ENCODE assay signal across 1 cellular context in the genomic region with DNA sequence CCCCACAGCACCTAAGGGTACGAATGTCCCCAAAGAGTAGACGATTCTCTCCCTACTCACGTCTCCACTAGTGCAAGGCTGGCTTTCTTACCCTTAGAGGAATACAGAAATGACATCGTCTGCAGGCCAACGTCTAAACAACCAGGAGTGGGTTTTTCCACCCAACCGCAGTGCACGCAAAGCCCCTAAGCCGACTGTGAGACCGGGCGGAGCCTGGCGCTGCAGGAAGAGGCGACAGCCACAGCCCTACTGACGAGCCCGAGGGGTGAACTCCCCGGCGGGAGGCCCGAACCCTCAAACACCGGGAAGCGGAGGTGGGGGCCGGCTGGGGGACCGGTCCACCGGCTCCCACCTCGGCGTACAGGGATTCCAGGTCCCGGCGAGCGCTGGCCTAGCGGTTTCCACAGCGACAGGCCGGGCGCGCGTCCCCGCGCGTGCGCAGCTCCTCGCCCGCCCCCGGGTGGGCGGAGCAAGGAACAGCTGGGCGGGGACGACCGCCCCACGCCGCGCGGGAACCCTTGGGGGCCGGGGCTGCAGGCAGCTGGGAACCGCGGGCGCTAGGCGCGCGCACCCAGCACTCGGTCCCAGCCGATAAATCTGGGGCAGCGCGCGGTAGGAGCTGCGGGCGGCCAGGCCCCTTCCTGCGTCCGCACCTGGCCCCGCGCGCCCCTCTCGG.
TF ChIP-seq lines count a peak whose summit lies in the region.

A gene with protein sequence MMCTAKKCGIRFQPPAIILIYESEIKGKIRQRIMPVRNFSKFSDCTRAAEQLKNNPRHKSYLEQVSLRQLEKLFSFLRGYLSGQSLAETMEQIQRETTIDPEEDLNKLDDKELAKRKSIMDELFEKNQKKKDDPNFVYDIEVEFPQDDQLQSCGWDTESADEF (minus strand): TSS at position 413 of the 676 bp plus-strand sequence. CDS start 3,593 bp downstream, outside the sequence.
A gene (plus strand): TSS at position 540 of the 676 bp plus-strand sequence.

TF ChIP-seq in K562, 482 proteins besides CTCF, POLR2A, EP300 and RAD21 (continued from another document):
- no peak for TF ChIP-seq MED1 (CRISPR knock-in tag; IDR thresholded peaks at IDR 0.05; ENCODE audit: borderline replicate concordance)
- TF ChIP-seq BACH1 (tag; IDR thresholded peaks at IDR 0.05) = no peak
- no peak for TF ChIP-seq HOXB6 (CRISPR knock-in tag; IDR thresholded peaks at IDR 0.05; ENCODE audit: borderline replicate concordance)
- no peak for TF ChIP-seq MCM2 (IDR thresholded peaks at IDR 0.05; ENCODE audit: low read depth)
- no peak for TF ChIP-seq HLTF (IDR thresholded peaks at IDR 0.05)
- no peak for TF ChIP-seq ZNF717 (CRISPR knock-in tag; IDR thresholded peaks at IDR 0.05)
- TF ChIP-seq, protein P1, sequence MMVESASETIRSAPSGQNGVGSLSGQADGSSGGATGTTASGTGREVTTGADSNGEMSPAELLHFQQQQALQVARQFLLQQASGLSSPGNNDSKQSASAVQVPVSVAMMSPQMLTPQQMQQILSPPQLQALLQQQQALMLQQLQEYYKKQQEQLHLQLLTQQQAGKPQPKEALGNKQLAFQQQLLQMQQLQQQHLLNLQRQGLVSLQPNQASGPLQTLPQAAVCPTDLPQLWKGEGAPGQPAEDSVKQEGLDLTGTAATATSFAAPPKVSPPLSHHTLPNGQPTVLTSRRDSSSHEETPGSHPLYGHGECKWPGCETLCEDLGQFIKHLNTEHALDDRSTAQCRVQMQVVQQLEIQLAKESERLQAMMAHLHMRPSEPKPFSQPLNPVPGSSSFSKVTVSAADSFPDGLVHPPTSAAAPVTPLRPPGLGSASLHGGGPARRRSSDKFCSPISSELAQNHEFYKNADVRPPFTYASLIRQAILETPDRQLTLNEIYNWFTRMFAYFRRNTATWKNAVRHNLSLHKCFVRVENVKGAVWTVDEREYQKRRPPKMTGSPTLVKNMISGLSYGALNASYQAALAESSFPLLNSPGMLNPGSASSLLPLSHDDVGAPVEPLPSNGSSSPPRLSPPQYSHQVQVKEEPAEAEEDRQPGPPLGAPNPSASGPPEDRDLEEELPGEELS (CRISPR knock-in tag; IDR thresholded peaks at IDR 0.05; ENCODE audit: borderline replicate concordance) = no peak
- TF ChIP-seq, protein P2, sequence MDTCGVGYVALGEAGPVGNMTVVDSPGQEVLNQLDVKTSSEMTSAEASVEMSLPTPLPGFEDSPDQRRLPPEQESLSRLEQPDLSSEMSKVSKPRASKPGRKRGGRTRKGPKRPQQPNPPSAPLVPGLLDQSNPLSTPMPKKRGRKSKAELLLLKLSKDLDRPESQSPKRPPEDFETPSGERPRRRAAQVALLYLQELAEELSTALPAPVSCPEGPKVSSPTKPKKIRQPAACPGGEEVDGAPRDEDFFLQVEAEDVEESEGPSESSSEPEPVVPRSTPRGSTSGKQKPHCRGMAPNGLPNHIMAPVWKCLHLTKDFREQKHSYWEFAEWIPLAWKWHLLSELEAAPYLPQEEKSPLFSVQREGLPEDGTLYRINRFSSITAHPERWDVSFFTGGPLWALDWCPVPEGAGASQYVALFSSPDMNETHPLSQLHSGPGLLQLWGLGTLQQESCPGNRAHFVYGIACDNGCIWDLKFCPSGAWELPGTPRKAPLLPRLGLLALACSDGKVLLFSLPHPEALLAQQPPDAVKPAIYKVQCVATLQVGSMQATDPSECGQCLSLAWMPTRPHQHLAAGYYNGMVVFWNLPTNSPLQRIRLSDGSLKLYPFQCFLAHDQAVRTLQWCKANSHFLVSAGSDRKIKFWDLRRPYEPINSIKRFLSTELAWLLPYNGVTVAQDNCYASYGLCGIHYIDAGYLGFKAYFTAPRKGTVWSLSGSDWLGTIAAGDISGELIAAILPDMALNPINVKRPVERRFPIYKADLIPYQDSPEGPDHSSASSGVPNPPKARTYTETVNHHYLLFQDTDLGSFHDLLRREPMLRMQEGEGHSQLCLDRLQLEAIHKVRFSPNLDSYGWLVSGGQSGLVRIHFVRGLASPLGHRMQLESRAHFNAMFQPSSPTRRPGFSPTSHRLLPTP (IDR thresholded peaks at IDR 0.05; ENCODE audit: borderline replicate concordance, extremely low read depth, insufficient read length) = no peak
- TF ChIP-seq, protein P3, sequence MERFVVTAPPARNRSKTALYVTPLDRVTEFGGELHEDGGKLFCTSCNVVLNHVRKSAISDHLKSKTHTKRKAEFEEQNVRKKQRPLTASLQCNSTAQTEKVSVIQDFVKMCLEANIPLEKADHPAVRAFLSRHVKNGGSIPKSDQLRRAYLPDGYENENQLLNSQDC (CRISPR knock-in tag; IDR thresholded peaks at IDR 0.05) = no peak
- TF ChIP-seq, protein P4, sequence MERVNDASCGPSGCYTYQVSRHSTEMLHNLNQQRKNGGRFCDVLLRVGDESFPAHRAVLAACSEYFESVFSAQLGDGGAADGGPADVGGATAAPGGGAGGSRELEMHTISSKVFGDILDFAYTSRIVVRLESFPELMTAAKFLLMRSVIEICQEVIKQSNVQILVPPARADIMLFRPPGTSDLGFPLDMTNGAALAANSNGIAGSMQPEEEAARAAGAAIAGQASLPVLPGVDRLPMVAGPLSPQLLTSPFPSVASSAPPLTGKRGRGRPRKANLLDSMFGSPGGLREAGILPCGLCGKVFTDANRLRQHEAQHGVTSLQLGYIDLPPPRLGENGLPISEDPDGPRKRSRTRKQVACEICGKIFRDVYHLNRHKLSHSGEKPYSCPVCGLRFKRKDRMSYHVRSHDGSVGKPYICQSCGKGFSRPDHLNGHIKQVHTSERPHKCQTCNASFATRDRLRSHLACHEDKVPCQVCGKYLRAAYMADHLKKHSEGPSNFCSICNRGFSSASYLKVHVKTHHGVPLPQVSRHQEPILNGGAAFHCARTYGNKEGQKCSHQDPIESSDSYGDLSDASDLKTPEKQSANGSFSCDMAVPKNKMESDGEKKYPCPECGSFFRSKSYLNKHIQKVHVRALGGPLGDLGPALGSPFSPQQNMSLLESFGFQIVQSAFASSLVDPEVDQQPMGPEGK (CRISPR knock-in tag; IDR thresholded peaks at IDR 0.05; ENCODE audit: borderline replicate concordance) = no peak
- TF ChIP-seq ZNF695 (CRISPR knock-in tag; IDR thresholded peaks at IDR 0.05) = no peak
- no peak for TF ChIP-seq HIVEP1 (CRISPR knock-in tag; IDR thresholded peaks at IDR 0.05)
- TF ChIP-seq, protein P5, sequence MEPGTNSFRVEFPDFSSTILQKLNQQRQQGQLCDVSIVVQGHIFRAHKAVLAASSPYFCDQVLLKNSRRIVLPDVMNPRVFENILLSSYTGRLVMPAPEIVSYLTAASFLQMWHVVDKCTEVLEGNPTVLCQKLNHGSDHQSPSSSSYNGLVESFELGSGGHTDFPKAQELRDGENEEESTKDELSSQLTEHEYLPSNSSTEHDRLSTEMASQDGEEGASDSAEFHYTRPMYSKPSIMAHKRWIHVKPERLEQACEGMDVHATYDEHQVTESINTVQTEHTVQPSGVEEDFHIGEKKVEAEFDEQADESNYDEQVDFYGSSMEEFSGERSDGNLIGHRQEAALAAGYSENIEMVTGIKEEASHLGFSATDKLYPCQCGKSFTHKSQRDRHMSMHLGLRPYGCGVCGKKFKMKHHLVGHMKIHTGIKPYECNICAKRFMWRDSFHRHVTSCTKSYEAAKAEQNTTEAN (CRISPR knock-in tag; IDR thresholded peaks at IDR 0.05) = no peak; the same call in 1 of the 2 replicates
- TF ChIP-seq NCOR1 (IDR thresholded peaks at IDR 0.05) = no peak
- TF ChIP-seq, protein P6, sequence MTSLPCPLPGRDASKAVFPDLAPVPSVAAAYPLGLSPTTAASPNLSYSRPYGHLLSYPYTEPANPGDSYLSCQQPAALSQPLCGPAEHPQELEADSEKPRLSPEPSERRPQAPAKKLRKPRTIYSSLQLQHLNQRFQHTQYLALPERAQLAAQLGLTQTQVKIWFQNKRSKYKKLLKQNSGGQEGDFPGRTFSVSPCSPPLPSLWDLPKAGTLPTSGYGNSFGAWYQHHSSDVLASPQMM (CRISPR knock-in tag; IDR thresholded peaks at IDR 0.05) = no peak
- TF ChIP-seq ELF2 (CRISPR knock-in tag; IDR thresholded peaks at IDR 0.05) = no peak
- peak; percentile 57 to 78 for TF ChIP-seq MAZ (CRISPR knock-in tag; conservative IDR thresholded peaks at IDR 0.05 in 1 of 2, IDR thresholded peaks at IDR 0.05 in 1 of 2)
- no peak for TF ChIP-seq FIP1L1 (IDR thresholded peaks at IDR 0.05; ENCODE audit: low read depth, low read length, poor library complexity, severe bottlenecking)
- no peak for TF ChIP-seq STAG1 (CRISPR knock-in tag; IDR thresholded peaks at IDR 0.05; ENCODE audit: borderline replicate concordance)
- no peak for TF ChIP-seq ZNF830 (CRISPR knock-in tag; IDR thresholded peaks at IDR 0.05)
- TF ChIP-seq TRIM28 (IDR thresholded peaks at IDR 0.05) = no peak
- TF ChIP-seq PPARD (CRISPR knock-in tag; IDR thresholded peaks at IDR 0.05) = no peak
- TF ChIP-seq SMAD4 (CRISPR knock-in tag; conservative IDR thresholded peaks at IDR 0.05) = peak; percentile 77
- TF ChIP-seq PHF20 (IDR thresholded peaks at IDR 0.05; ENCODE audit: partially characterized antibody) = no peak
- TF ChIP-seq NCOA2 (IDR thresholded peaks at IDR 0.05; ENCODE audit: partially characterized antibody in 2 of 2) = no peak
- TF ChIP-seq HNRNPUL1 (IDR thresholded peaks at IDR 0.05; ENCODE audit: low read length) = no peak
- no peak for TF ChIP-seq ZSCAN32 (CRISPR knock-in tag; IDR thresholded peaks at IDR 0.05)
- TF ChIP-seq ZNF699 (CRISPR knock-in tag; IDR thresholded peaks at IDR 0.05; ENCODE audit: insufficient replicate concordance) = no peak
- no peak for TF ChIP-seq ZNF143 (CRISPR knock-in tag; IDR thresholded peaks at IDR 0.05)
- no peak for TF ChIP-seq HCFC1 (IDR thresholded peaks at IDR 0.05; ENCODE audit: low read depth, low read length)
